In genomic region chr1:156592158-156592909, GRCh38 we compare ENCODE assay signal across 1 cellular context.
TF ChIP-seq lines count a peak whose summit lies in the region.

No MANE protein-coding gene starts in this region.

TF ChIP-seq in SK-N-SH, 30 proteins besides CTCF, POLR2A, EP300 and RAD21 (continued from another document):
- TF ChIP-seq MEF2A (IDR thresholded peaks at IDR 0.05; ENCODE audit: borderline replicate concordance, low read depth) (no peak), RFX5 (IDR thresholded peaks at IDR 0.05; ENCODE audit: low read length) (no peak), MAX (IDR thresholded peaks at IDR 0.05; ENCODE audit: low read depth) (no peak)
TF ChIP-seq in SK-N-SH: peak in this region for 0.
